Comparison of ENCODE assay signal across 8 cellular contexts in genomic region chr20:42844751-42845150, GRCh38.
"Had no signal": no experiment of that assay in that cellular context is flagged by ENCODE, and none has a peak within 500 bp of the region (broad histone marks: within the 10 kb centered on the region; RNA-seq: fewer than 3 reads in every experiment).

No MANE protein-coding gene starts in this region.

- DNase-seq: GM23248, GOT3, H7, H9, HCEC 1CT, HFFc6 had no signal

- H3K4me1 ChIP-seq: HAP-1 had no signal

- H3K9me3 ChIP-seq: HAP-1 had no signal

- H3K27ac ChIP-seq: GM23248 had no signal

- H3K4me3 ChIP-seq: GM23248, GM23338, HAP-1 had no signal

- H3K36me3 ChIP-seq: HAP-1 had no signal
